Comparison of ENCODE assay signal across 27 cellular contexts in the genomic region with DNA sequence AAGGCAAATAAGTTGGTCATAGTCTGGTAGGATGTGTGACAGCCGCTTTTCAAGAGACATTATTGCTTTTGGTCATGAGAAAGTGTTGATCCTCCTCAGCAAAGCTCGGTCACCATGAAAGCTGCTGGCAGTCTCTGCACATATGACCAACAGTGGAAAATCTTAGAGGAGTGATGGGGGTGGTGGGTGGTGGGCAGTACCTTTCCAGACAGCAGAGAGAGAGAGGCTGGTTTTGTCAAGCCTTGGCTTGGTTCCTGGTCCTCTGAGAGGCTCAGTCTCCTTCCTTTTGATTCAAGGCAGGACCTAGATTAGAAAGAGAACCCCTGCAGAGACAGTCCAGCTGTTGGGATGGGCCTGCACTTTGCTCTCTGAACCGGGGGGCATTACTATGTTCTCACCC. TPM values are rescaled to one million over a fixed set of nuclear protein-coding genes. Genes with fewer than 3 reads are reported as not detected.
DNase-seq lines count a peak whose midpoint lies in the region; ATAC-seq, FAIRE-seq and TF ChIP-seq lines count a peak whose summit lies in the region.
"Had no signal": no experiment of that assay in that cellular context is flagged by ENCODE, and none has a peak within 500 bp of the region (broad histone marks: within the 10 kb centered on the region; RNA-seq: fewer than 3 reads in every experiment).

No MANE protein-coding gene starts in this region.

- H3K36me3 Mint-ChIP-seq in glutamatergic neuron (ENCODE audit: unreplicated experiment) = no peaks in the 10 kb centered on the region
- H3K36me3 Mint-ChIP-seq in stimulated activated effector memory CD8-positive, alpha-beta T cell treated with anti-CD3 and anti-CD28 coated beads, Interleukin-12 subunit alpha, Interleukin-12 subunit beta, amount 100 ng/mL, for 72 hours = no peaks in the 10 kb centered on the region
- H3K36me3 Mint-ChIP-seq: CD4-positive, alpha-beta memory T cell had no signal

- ATAC-seq in HepG2 = no peak
- ATAC-seq in right lobe of liver = no peak
- peak; percentile 33 for ATAC-seq in stimulated activated effector memory CD8-positive, alpha-beta T cell treated with anti-CD3 and anti-CD28 coated beads, Interleukin-12 subunit alpha, Interleukin-12 subunit beta, amount 100 ng/mL, for 72 hours
- ATAC-seq in GM21526 (IDR thresholded peaks at IDR 0.05; ENCODE audit: low FRiP score, unreplicated experiment) = no peak
- ATAC-seq in GM18907 (IDR thresholded peaks at IDR 0.05; ENCODE audit: unreplicated experiment) = no peak
- ATAC-seq: A549, GM23338, HCT116 had no signal

- DNase-seq in HepG2 (ENCODE audit: low spot score) = no peak
- no peak for DNase-seq in right lobe of liver
- no peak for DNase-seq in glutamatergic neuron
- DNase-seq in osteoblast (ENCODE audit: insufficient read length, low spot score, missing footprints) = peak; percentile 73
- DNase-seq in stimulated activated effector memory CD8-positive, alpha-beta T cell treated with anti-CD3 and anti-CD28 coated beads, Interleukin-12 subunit alpha, Interleukin-12 subunit beta, amount 100 ng/mL, for 72 hours (ENCODE audit: low spot score in 2 of 2) = no peak
- DNase-seq in activated CD4-positive, alpha-beta T cell treated with anti-CD3 and anti-CD28 coated beads for 4 hours = no peak
- DNase-seq: 8988T; ACHN; C1 segment of cervical spinal cord; Calu3; CD4-positive, alpha-beta memory T cell; DMS53; DMS79 treated with DMSO at 0.1 percent for 48 hours; GF-D8; H9; HFFc6 had no signal

- CTCF ChIA-PET in HepG2 (lab: Yijun Ruan, JAX; ENCODE audit: low intra/inter-chr PET ratio, low total read pairs) = no interaction called here

- peak overlapping the region; percentile 19 for H3K4me3 Mint-ChIP-seq in glutamatergic neuron (ENCODE audit: unreplicated experiment)
- H3K4me3 Mint-ChIP-seq in stimulated activated effector memory CD8-positive, alpha-beta T cell treated with anti-CD3 and anti-CD28 coated beads, Interleukin-12 subunit alpha, Interleukin-12 subunit beta, amount 100 ng/mL, for 72 hours = no peak overlapping the region
- H3K4me3 Mint-ChIP-seq: CD4-positive, alpha-beta memory T cell; GM23338; H9; HFFc6 had no signal

- no peak overlapping the region for H3K27ac ChIP-seq in HepG2 (ENCODE audit: extremely low read length, insufficient read depth, low read length)
- peak overlapping the region in 1 of 3 donors; percentile 48 for H3K27ac ChIP-seq in right lobe of liver
- H3K27ac ChIP-seq in osteoblast (ENCODE audit: low read depth, low read length) = no peak overlapping the region
- H3K27ac ChIP-seq: A549 had no signal

- H3K4me2 ChIP-seq in HepG2 (ENCODE audit: low read depth, low read length) (peak overlapping the region; percentile 67), osteoblast (ENCODE audit: insufficient read depth, low read length) (no peak overlapping the region)
- H3K4me2 ChIP-seq: A549, GM23338 had no signal

- WGBS in HepG2 (ENCODE audit: low lambda C conversion rate) = 59% methylated on average over 2 of the region's 3 CpGs
- WGBS in right lobe of liver (ENCODE audit: insufficient coverage, low coverage, low lambda C conversion rate, missing lambda C conversion rate) = 65% methylated on average over 2 of the region's 3 CpGs

- in situ Hi-C loops in HepG2 (cut with HindIII; ENCODE audit: extremely low pct_ligation_motif_present, low pct_unique_long_range_greater_than_20kb) = no loop called here

- no peak overlapping the region for H2AFZ ChIP-seq in HepG2 (ENCODE audit: low read length)
- H2AFZ ChIP-seq in osteoblast (ENCODE audit: low read length) = no peak overlapping the region
- H2AFZ ChIP-seq: GM23338 had no signal

- H3K79me2 ChIP-seq in HepG2 (ENCODE audit: insufficient read depth, low read length) (no peaks in the 10 kb centered on the region), osteoblast (ENCODE audit: insufficient read depth, low read length) (no peaks in the 10 kb centered on the region)

- H3K4me3 ChIP-seq in HepG2 (replicated peaks in 1 of 3; ENCODE audit: insufficient read depth in 1 of 3, low read depth in 2 of 3, low read length in 3 of 3) = peak overlapping the region in 1 of 3 experiments; percentile 36; a peak in 1 of 6 replicates
- H3K4me3 ChIP-seq in right lobe of liver = no peak overlapping the region
- no peak overlapping the region for H3K4me3 ChIP-seq in osteoblast (ENCODE audit: insufficient read depth, low read length)
- H3K4me3 ChIP-seq: A549, GM23338 had no signal

- peak overlapping the region; percentile 6 for H3K27ac Mint-ChIP-seq in glutamatergic neuron (ENCODE audit: unreplicated experiment)
- no peak overlapping the region for H3K27ac Mint-ChIP-seq in stimulated activated effector memory CD8-positive, alpha-beta T cell treated with anti-CD3 and anti-CD28 coated beads, Interleukin-12 subunit alpha, Interleukin-12 subunit beta, amount 100 ng/mL, for 72 hours
- H3K27ac Mint-ChIP-seq: CD4-positive, alpha-beta memory T cell; HFFc6 had no signal

- no peaks in the 10 kb centered on the region for H3K9me3 ChIP-seq in HepG2 (ENCODE audit: low read length)
- no peaks in the 10 kb centered on the region for H3K9me3 ChIP-seq in right lobe of liver
- no peaks in the 10 kb centered on the region for H3K9me3 ChIP-seq in osteoblast (ENCODE audit: low read depth, low read length)
- H3K9me3 ChIP-seq: A549 had no signal

- POLR2A ChIA-PET in HepG2 (lab: Yijun Ruan, JAX) = interaction anchor here (0.9 to 1.8 kb wide), 4 partner anchors 38 to 264 kb away, joined by 3 to 8 read pairs (median 4); a partner anchor contains a TSS

- no peak for FAIRE-seq in HepG2 (lab: Jason Lieb, UNC)
- FAIRE-seq: A549, GM18507, GM19239 had no signal

- peaks cover 61% of the 10 kb centered on the region for H3K4me1 ChIP-seq in HepG2 (ENCODE audit: insufficient read depth, low read length)
- peaks cover 0 to 14% (median 0%) of the 10 kb centered on the region in 4 donors for H3K4me1 ChIP-seq in right lobe of liver
- H3K4me1 ChIP-seq in osteoblast (ENCODE audit: insufficient read depth, low read length) = no peaks in the 10 kb centered on the region
- H3K4me1 ChIP-seq: A549 had no signal

- no peak overlapping the region for H3K9ac ChIP-seq in HepG2 (ENCODE audit: insufficient read depth, low read depth, low read length)

- TF ChIP-seq POLR2A in HepG2 (IDR thresholded peaks at IDR 0.05; ENCODE audit: insufficient read depth in 1 of 2, low read depth in 2 of 2, low read length in 2 of 2) = no peak
- no peak for TF ChIP-seq POLR2A in right lobe of liver (IDR thresholded peaks at IDR 0.05)

- H3K27me3 Mint-ChIP-seq in glutamatergic neuron (ENCODE audit: unreplicated experiment) = no peaks in the 10 kb centered on the region

- no peak for TF ChIP-seq EP300 in HepG2 (IDR thresholded peaks at IDR 0.05; ENCODE audit: low read depth in 2 of 2, low read length in 2 of 2)
- TF ChIP-seq EP300 in HepG2 (CRISPR knock-in tag; IDR thresholded peaks at IDR 0.05; ENCODE audit: borderline replicate concordance) = no peak

- peaks cover 31% of the 10 kb centered on the region for H3K4me1 Mint-ChIP-seq in glutamatergic neuron (ENCODE audit: low read depth, unreplicated experiment)
- H3K4me1 Mint-ChIP-seq in stimulated activated effector memory CD8-positive, alpha-beta T cell treated with anti-CD3 and anti-CD28 coated beads, Interleukin-12 subunit alpha, Interleukin-12 subunit beta, amount 100 ng/mL, for 72 hours = no peaks in the 10 kb centered on the region

- no TSS peak for BruUV-seq in HepG2 (replicated peaks; lab: Mats Ljungman, UMichigan)

- H3K27me3 ChIP-seq in HepG2 (ENCODE audit: control insufficient read depth in 1 of 2, insufficient read depth in 2 of 2, low read length in 2 of 2) (no peaks in the 10 kb centered on the region), right lobe of liver (no peaks in the 10 kb centered on the region), osteoblast (ENCODE audit: insufficient read depth, low read length) (peaks cover 38% of the 10 kb centered on the region)

- H3K9me3 Mint-ChIP-seq in glutamatergic neuron (ENCODE audit: unreplicated experiment) = no peaks in the 10 kb centered on the region
- no peaks in the 10 kb centered on the region for H3K9me3 Mint-ChIP-seq in stimulated activated effector memory CD8-positive, alpha-beta T cell treated with anti-CD3 and anti-CD28 coated beads, Interleukin-12 subunit alpha, Interleukin-12 subunit beta, amount 100 ng/mL, for 72 hours
- H3K9me3 Mint-ChIP-seq: CD4-positive, alpha-beta memory T cell; GM23338; H9; HFFc6 had no signal

- intact Hi-C loops in HepG2 (cut with micrococcal nuclease; ENCODE audit: unreplicated experiment) (loop anchor here (2.0 kb wide), 1 partner anchor 17 kb away; no protein-coding TSS in a partner anchor), right lobe of liver (cut with DNase I) (no loop called here)

- no peak for TF ChIP-seq CTCF in HepG2 (CRISPR knock-in tag; IDR thresholded peaks at IDR 0.05)
- no peak for TF ChIP-seq CTCF in right lobe of liver (IDR thresholded peaks at IDR 0.05)
- TF ChIP-seq CTCF in glutamatergic neuron (IDR thresholded peaks at IDR 0.05; ENCODE audit: partially characterized antibody, unreplicated experiment) = no peak
- no peak for TF ChIP-seq CTCF in osteoblast (IDR thresholded peaks at IDR 0.05; ENCODE audit: extremely low read depth, low read depth, low read length)

- H4K20me1 ChIP-seq in HepG2 (ENCODE audit: insufficient read depth, low read length) (no peaks in the 10 kb centered on the region), osteoblast (ENCODE audit: insufficient read depth, low read length) (no peaks in the 10 kb centered on the region)

- TF ChIP-seq RAD21 in HepG2 (CRISPR knock-in tag; IDR thresholded peaks at IDR 0.05) = no peak

- H3K36me3 ChIP-seq in HepG2 (replicated peaks in 1 of 2; ENCODE audit: control insufficient read depth in 1 of 2, insufficient read depth in 2 of 2, low read length in 2 of 2) = no peaks in the 10 kb centered on the region
- H3K36me3 ChIP-seq in right lobe of liver = no peaks in the 10 kb centered on the region
- no peaks in the 10 kb centered on the region for H3K36me3 ChIP-seq in osteoblast (ENCODE audit: insufficient read depth, low read length)

RNA-seq across cellular contexts. Expression of a gene that starts 20.0 kb away (rescaled TPM):
- not detected in 2 replicates for total RNA-seq in HepG2 (2016; rRNA removed; fragmentation: Illumina TruSeq; extraction: Trizol)
- total RNA-seq in HepG2 (2016; cell fraction: cytosol; rRNA removed; fragmentation: Illumina TruSeq; extraction: Trizol; ENCODE audit: low read depth) = not detected in 2 replicates
- 0.04 TPM in 1 of 2 replicates, not detected in the other for total RNA-seq in HepG2 (2016; cell fraction: insoluble cytoplasmic fraction; rRNA removed; fragmentation: Illumina TruSeq; extraction: Trizol)
- total RNA-seq in HepG2 (2016; cell fraction: membrane; rRNA removed; fragmentation: Illumina TruSeq; extraction: Trizol) = not detected in 2 replicates
- not detected in 2 replicates for total RNA-seq in HepG2 (2016; cell fraction: nucleus; rRNA removed; fragmentation: Illumina TruSeq; extraction: Trizol)
- 0.13 and 0.21 TPM in 2 replicates for polyA plus RNA-seq in HepG2 (2011; rRNA removed)
- polyA plus RNA-seq in HepG2 (2011; cell fraction: cytosol; rRNA removed) = 0.04 and 0.05 TPM in 2 replicates
- polyA plus RNA-seq in HepG2 (2011; cell fraction: nucleus; rRNA removed) = 0.16 and 0.27 TPM in 2 replicates
- polyA plus RNA-seq in HepG2 (2012) = 0.07 TPM in 1 of 2 replicates, not detected in the other
- not detected in 2 replicates for polyA plus RNA-seq in HepG2 (2016; cell fraction: cytosol; fragmentation: Illumina TruSeq; extraction: Trizol; ENCODE audit: low read depth)
- polyA plus RNA-seq in HepG2 (2016; cell fraction: insoluble cytoplasmic fraction; fragmentation: Illumina TruSeq; extraction: Trizol; ENCODE audit: low read depth) = not detected in 2 replicates
- not detected in 2 replicates for polyA plus RNA-seq in HepG2 (2016; cell fraction: membrane; fragmentation: Illumina TruSeq; extraction: Trizol; ENCODE audit: low read depth)
- not detected in 2 replicates for polyA plus RNA-seq in HepG2 (2016; cell fraction: nucleus; fragmentation: Illumina TruSeq; extraction: Trizol; ENCODE audit: insufficient read depth, low read depth)
- polyA minus RNA-seq in HepG2 (2011; rRNA and poly(A)+ RNA removed; ENCODE audit: low replicate concordance) = 0.04 TPM in 1 of 2 replicates, not detected in the other
- polyA minus RNA-seq in HepG2 (2011; cell fraction: cytosol; rRNA and poly(A)+ RNA removed) = not detected in 2 replicates
- polyA minus RNA-seq in HepG2 (2011; cell fraction: nucleus; rRNA and poly(A)+ RNA removed) = 0.13 TPM in 1 of 2 replicates, not detected in the other
- total RNA-seq in right lobe of liver = under 1 TPM in 1 of 6 experiments, not detected in 5; 0.06 TPM
- total RNA-seq in glutamatergic neuron (ENCODE audit: unreplicated experiment) = not detected
- not detected in 2 replicates for total RNA-seq in osteoblast
- total RNA-seq: Calu3; CD4-positive, alpha-beta memory T cell; Daoy; G401; GM23338; H4; H9; HFFc6 had no signal
- polyA plus RNA-seq: A549; BJ; CD4-positive, alpha-beta memory T cell had no signal

RNA-seq across cellular contexts. Expression of a gene that starts 21.5 kb away (rescaled TPM):
- total RNA-seq in HepG2 (2016; rRNA removed; fragmentation: Illumina TruSeq; extraction: Trizol) (0.11 and 0.29 TPM in 2 replicates), right lobe of liver (under 1 TPM in 4 of 6 experiments, not detected in 2; 0.17 to 0.28 (median 0.21) TPM), glutamatergic neuron (ENCODE audit: unreplicated experiment) (11.3 TPM), osteoblast (under 0.01 TPM in 1 of 2 replicates, not detected in the other)
- total RNA-seq in HepG2 (2016; cell fraction: cytosol; rRNA removed; fragmentation: Illumina TruSeq; extraction: Trizol; ENCODE audit: low read depth) = 0.71 TPM in 2 replicates
- 0.24 TPM in 1 of 2 replicates, not detected in the other for total RNA-seq in HepG2 (2016; cell fraction: insoluble cytoplasmic fraction; rRNA removed; fragmentation: Illumina TruSeq; extraction: Trizol)
- 0.37 and 0.38 TPM in 2 replicates for total RNA-seq in HepG2 (2016; cell fraction: membrane; rRNA removed; fragmentation: Illumina TruSeq; extraction: Trizol)
- not detected in 2 replicates for total RNA-seq in HepG2 (2016; cell fraction: nucleus; rRNA removed; fragmentation: Illumina TruSeq; extraction: Trizol)
- 0.13 and 0.17 TPM in 2 replicates for polyA plus RNA-seq in HepG2 (2011; rRNA removed)
- 0.09 and 0.12 TPM in 2 replicates for polyA plus RNA-seq in HepG2 (2011; cell fraction: cytosol; rRNA removed)
- polyA plus RNA-seq in HepG2 (2011; cell fraction: nucleus; rRNA removed) = 0.14 and 0.24 TPM in 2 replicates
- polyA plus RNA-seq in HepG2 (2012) = 0.17 and 0.40 TPM in 2 replicates
- 0.60 and 0.75 TPM in 2 replicates for polyA plus RNA-seq in HepG2 (2016; cell fraction: cytosol; fragmentation: Illumina TruSeq; extraction: Trizol; ENCODE audit: low read depth)
- 0.40 and 0.72 TPM in 2 replicates for polyA plus RNA-seq in HepG2 (2016; cell fraction: insoluble cytoplasmic fraction; fragmentation: Illumina TruSeq; extraction: Trizol; ENCODE audit: low read depth)
- 0.23 and 0.99 TPM in 2 replicates for polyA plus RNA-seq in HepG2 (2016; cell fraction: membrane; fragmentation: Illumina TruSeq; extraction: Trizol; ENCODE audit: low read depth)
- 0.93 TPM in 1 of 2 replicates, not detected in the other for polyA plus RNA-seq in HepG2 (2016; cell fraction: nucleus; fragmentation: Illumina TruSeq; extraction: Trizol; ENCODE audit: insufficient read depth, low read depth)
- 0.04 TPM in 1 of 2 replicates, not detected in the other for polyA minus RNA-seq in HepG2 (2011; rRNA and poly(A)+ RNA removed; ENCODE audit: low replicate concordance)
- polyA minus RNA-seq in HepG2 (2011; cell fraction: cytosol; rRNA and poly(A)+ RNA removed) = not detected in 2 replicates
- polyA minus RNA-seq in HepG2 (2011; cell fraction: nucleus; rRNA and poly(A)+ RNA removed) = 0.13 and 0.50 TPM in 2 replicates
- total RNA-seq: Calu3; CD4-positive, alpha-beta memory T cell; G401; H4; HFFc6 had no signal
- polyA plus RNA-seq: BJ; CD4-positive, alpha-beta memory T cell had no signal

RNA-seq across cellular contexts. Expression of a gene that starts 22.8 kb away (rescaled TPM):
- total RNA-seq in HepG2 (2016; rRNA removed; fragmentation: Illumina TruSeq; extraction: Trizol) (18.2 and 22.9 TPM in 2 replicates), right lobe of liver (10 to 100 TPM; 11.8 to 24.7 (median 17.4) TPM), glutamatergic neuron (ENCODE audit: unreplicated experiment) (12.6 TPM), osteoblast (13.6 and 14.1 TPM in 2 replicates)
- 5.5 and 5.9 TPM in 2 replicates for total RNA-seq in HepG2 (2016; cell fraction: cytosol; rRNA removed; fragmentation: Illumina TruSeq; extraction: Trizol; ENCODE audit: low read depth)
- total RNA-seq in HepG2 (2016; cell fraction: insoluble cytoplasmic fraction; rRNA removed; fragmentation: Illumina TruSeq; extraction: Trizol) = 16.9 and 22.4 TPM in 2 replicates
- total RNA-seq in HepG2 (2016; cell fraction: membrane; rRNA removed; fragmentation: Illumina TruSeq; extraction: Trizol) = 9.5 and 12.0 TPM in 2 replicates
- total RNA-seq in HepG2 (2016; cell fraction: nucleus; rRNA removed; fragmentation: Illumina TruSeq; extraction: Trizol) = 9.6 and 10.8 TPM in 2 replicates
- 4.7 and 6.0 TPM in 2 replicates for polyA plus RNA-seq in HepG2 (2011; rRNA removed)
- 4.2 and 6.7 TPM in 2 replicates for polyA plus RNA-seq in HepG2 (2011; cell fraction: cytosol; rRNA removed)
- polyA plus RNA-seq in HepG2 (2011; cell fraction: nucleus; rRNA removed) = 1.8 and 2.4 TPM in 2 replicates
- 13.1 and 13.6 TPM in 2 replicates for polyA plus RNA-seq in HepG2 (2012)
- polyA plus RNA-seq in HepG2 (2016; cell fraction: cytosol; fragmentation: Illumina TruSeq; extraction: Trizol; ENCODE audit: low read depth) = 4.8 and 5.5 TPM in 2 replicates
- polyA plus RNA-seq in HepG2 (2016; cell fraction: insoluble cytoplasmic fraction; fragmentation: Illumina TruSeq; extraction: Trizol; ENCODE audit: low read depth) = 21.1 and 26.9 TPM in 2 replicates
- 6.2 and 11.5 TPM in 2 replicates for polyA plus RNA-seq in HepG2 (2016; cell fraction: membrane; fragmentation: Illumina TruSeq; extraction: Trizol; ENCODE audit: low read depth)
- 15.5 and 21.5 TPM in 2 replicates for polyA plus RNA-seq in HepG2 (2016; cell fraction: nucleus; fragmentation: Illumina TruSeq; extraction: Trizol; ENCODE audit: insufficient read depth, low read depth)
- polyA minus RNA-seq in HepG2 (2011; rRNA and poly(A)+ RNA removed; ENCODE audit: low replicate concordance) = 4.6 and 6.9 TPM in 2 replicates
- 8.4 and 9.7 TPM in 2 replicates for polyA minus RNA-seq in HepG2 (2011; cell fraction: cytosol; rRNA and poly(A)+ RNA removed)
- 4.8 and 6.1 TPM in 2 replicates for polyA minus RNA-seq in HepG2 (2011; cell fraction: nucleus; rRNA and poly(A)+ RNA removed)

RNA-seq across cellular contexts. Expression of a gene that starts 38.3 kb away (rescaled TPM):
- 3.8 and 5.6 TPM in 2 replicates for total RNA-seq in HepG2 (2016; rRNA removed; fragmentation: Illumina TruSeq; extraction: Trizol)
- total RNA-seq in HepG2 (2016; cell fraction: cytosol; rRNA removed; fragmentation: Illumina TruSeq; extraction: Trizol; ENCODE audit: low read depth) = 1.1 and 1.3 TPM in 2 replicates
- total RNA-seq in HepG2 (2016; cell fraction: insoluble cytoplasmic fraction; rRNA removed; fragmentation: Illumina TruSeq; extraction: Trizol) = 3.8 and 5.5 TPM in 2 replicates
- total RNA-seq in HepG2 (2016; cell fraction: membrane; rRNA removed; fragmentation: Illumina TruSeq; extraction: Trizol) = 2.0 and 2.2 TPM in 2 replicates
- 2.1 and 2.5 TPM in 2 replicates for total RNA-seq in HepG2 (2016; cell fraction: nucleus; rRNA removed; fragmentation: Illumina TruSeq; extraction: Trizol)
- 1.1 and 1.3 TPM in 2 replicates for polyA plus RNA-seq in HepG2 (2011; rRNA removed)
- polyA plus RNA-seq in HepG2 (2011; cell fraction: cytosol; rRNA removed) = 0.62 and 0.85 TPM in 2 replicates
- polyA plus RNA-seq in HepG2 (2011; cell fraction: nucleus; rRNA removed) = 0.47 and 0.52 TPM in 2 replicates
- polyA plus RNA-seq in HepG2 (2012) = 1.3 and 1.4 TPM in 2 replicates
- 0.41 and 0.57 TPM in 2 replicates for polyA plus RNA-seq in HepG2 (2016; cell fraction: cytosol; fragmentation: Illumina TruSeq; extraction: Trizol; ENCODE audit: low read depth)
- polyA plus RNA-seq in HepG2 (2016; cell fraction: insoluble cytoplasmic fraction; fragmentation: Illumina TruSeq; extraction: Trizol; ENCODE audit: low read depth) = 4.5 and 6.0 TPM in 2 replicates
- polyA plus RNA-seq in HepG2 (2016; cell fraction: membrane; fragmentation: Illumina TruSeq; extraction: Trizol; ENCODE audit: low read depth) = 0.76 and 0.81 TPM in 2 replicates
- 2.4 and 2.9 TPM in 2 replicates for polyA plus RNA-seq in HepG2 (2016; cell fraction: nucleus; fragmentation: Illumina TruSeq; extraction: Trizol; ENCODE audit: insufficient read depth, low read depth)
- polyA minus RNA-seq in HepG2 (2011; rRNA and poly(A)+ RNA removed; ENCODE audit: low replicate concordance) = 0.50 TPM in 1 of 2 replicates, not detected in the other
- 0.44 TPM in 1 of 2 replicates, not detected in the other for polyA minus RNA-seq in HepG2 (2011; cell fraction: cytosol; rRNA and poly(A)+ RNA removed)
- 0.90 and 1.5 TPM in 2 replicates for polyA minus RNA-seq in HepG2 (2011; cell fraction: nucleus; rRNA and poly(A)+ RNA removed)
- total RNA-seq in right lobe of liver = 1 to 10 TPM; 1.7 to 3.5 (median 3.2) TPM
- 4.7 TPM for total RNA-seq in glutamatergic neuron (ENCODE audit: unreplicated experiment)
- total RNA-seq in osteoblast = 5.8 and 6.8 TPM in 2 replicates
